In the genomic region with DNA sequence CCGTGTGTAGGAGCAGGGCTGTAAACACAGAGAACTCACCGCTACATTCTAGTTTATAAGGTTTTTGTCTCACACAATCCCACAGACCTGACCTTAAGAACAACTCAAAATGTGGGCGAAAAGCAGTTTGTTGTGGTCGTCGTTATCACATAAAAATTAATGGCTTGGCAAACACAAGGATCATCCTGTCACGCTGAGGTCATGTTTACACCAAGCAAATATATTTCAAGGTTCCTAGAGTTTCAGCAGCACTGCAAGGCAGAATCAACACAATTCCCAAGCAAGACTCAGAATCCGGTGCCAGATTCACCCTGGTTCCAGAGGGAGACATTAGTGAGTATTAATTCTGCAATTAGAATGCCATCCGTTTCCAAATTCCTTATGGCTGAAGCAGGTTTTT, we compare ENCODE assay signal across 1 cellular context.
TF ChIP-seq lines count a peak whose summit lies in the region.

No MANE protein-coding gene starts in this region.

TF ChIP-seq in HepG2, 621 proteins besides CTCF, POLR2A, EP300 and RAD21 (continued from another document and continues in another):
- peak; percentile 56; the same call in 1 of the 2 replicates for TF ChIP-seq MEIS2 (CRISPR knock-in tag; IDR thresholded peaks at IDR 0.05)
- TF ChIP-seq, protein P1, sequence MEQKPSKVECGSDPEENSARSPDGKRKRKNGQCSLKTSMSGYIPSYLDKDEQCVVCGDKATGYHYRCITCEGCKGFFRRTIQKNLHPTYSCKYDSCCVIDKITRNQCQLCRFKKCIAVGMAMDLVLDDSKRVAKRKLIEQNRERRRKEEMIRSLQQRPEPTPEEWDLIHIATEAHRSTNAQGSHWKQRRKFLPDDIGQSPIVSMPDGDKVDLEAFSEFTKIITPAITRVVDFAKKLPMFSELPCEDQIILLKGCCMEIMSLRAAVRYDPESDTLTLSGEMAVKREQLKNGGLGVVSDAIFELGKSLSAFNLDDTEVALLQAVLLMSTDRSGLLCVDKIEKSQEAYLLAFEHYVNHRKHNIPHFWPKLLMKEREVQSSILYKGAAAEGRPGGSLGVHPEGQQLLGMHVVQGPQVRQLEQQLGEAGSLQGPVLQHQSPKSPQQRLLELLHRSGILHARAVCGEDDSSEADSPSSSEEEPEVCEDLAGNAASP (CRISPR knock-in tag; IDR thresholded peaks at IDR 0.05; ENCODE audit: borderline replicate concordance): peak; percentile 89; the same call in 1 of the 2 replicates
- no peak for TF ChIP-seq ZNF777 (CRISPR knock-in tag; IDR thresholded peaks at IDR 0.05)
- TF ChIP-seq ZBTB46 (CRISPR knock-in tag; IDR thresholded peaks at IDR 0.05; ENCODE audit: borderline replicate concordance): no peak
- TF ChIP-seq NFE2 (CRISPR knock-in tag; IDR thresholded peaks at IDR 0.05): no peak
- TF ChIP-seq, protein P2, sequence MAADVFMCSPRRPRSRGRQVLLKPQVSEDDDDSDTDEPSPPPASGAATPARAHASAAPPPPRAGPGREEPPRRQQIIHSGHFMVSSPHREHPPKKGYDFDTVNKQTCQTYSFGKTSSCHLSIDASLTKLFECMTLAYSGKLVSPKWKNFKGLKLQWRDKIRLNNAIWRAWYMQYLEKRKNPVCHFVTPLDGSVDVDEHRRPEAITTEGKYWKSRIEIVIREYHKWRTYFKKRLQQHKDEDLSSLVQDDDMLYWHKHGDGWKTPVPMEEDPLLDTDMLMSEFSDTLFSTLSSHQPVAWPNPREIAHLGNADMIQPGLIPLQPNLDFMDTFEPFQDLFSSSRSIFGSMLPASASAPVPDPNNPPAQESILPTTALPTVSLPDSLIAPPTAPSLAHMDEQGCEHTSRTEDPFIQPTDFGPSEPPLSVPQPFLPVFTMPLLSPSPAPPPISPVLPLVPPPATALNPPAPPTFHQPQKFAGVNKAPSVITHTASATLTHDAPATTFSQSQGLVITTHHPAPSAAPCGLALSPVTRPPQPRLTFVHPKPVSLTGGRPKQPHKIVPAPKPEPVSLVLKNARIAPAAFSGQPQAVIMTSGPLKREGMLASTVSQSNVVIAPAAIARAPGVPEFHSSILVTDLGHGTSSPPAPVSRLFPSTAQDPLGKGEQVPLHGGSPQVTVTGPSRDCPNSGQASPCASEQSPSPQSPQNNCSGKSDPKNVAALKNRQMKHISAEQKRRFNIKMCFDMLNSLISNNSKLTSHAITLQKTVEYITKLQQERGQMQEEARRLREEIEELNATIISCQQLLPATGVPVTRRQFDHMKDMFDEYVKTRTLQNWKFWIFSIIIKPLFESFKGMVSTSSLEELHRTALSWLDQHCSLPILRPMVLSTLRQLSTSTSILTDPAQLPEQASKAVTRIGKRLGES (CRISPR knock-in tag; IDR thresholded peaks at IDR 0.05; ENCODE audit: borderline replicate concordance): no peak
- TF ChIP-seq EED (CRISPR knock-in tag; IDR thresholded peaks at IDR 0.05): no peak
- TF ChIP-seq PHF21A (CRISPR knock-in tag; IDR thresholded peaks at IDR 0.05): 0 out of 2 replicates have a peak, but pooled peaks have one; percentile 44
- peak; percentile 97 for TF ChIP-seq RARA (CRISPR knock-in tag; IDR thresholded peaks at IDR 0.05)
- peak; percentile 94 for TF ChIP-seq FOXJ3 (CRISPR knock-in tag; IDR thresholded peaks at IDR 0.05; ENCODE audit: borderline replicate concordance)
- peak; percentile 79; the same call in 1 of the 2 replicates for TF ChIP-seq FOXK1 (CRISPR knock-in tag; IDR thresholded peaks at IDR 0.05; ENCODE audit: borderline replicate concordance, low read depth)
- TF ChIP-seq TBL1XR1 (IDR thresholded peaks at IDR 0.05; ENCODE audit: borderline replicate concordance, low read length, partially characterized antibody): peak; percentile 78
- no peak for TF ChIP-seq ZNF260 (CRISPR knock-in tag; IDR thresholded peaks at IDR 0.05; ENCODE audit: borderline replicate concordance, low read depth)
- TF ChIP-seq THAP8 (CRISPR knock-in tag; IDR thresholded peaks at IDR 0.05; ENCODE audit: borderline replicate concordance): no peak
- TF ChIP-seq ARID5B (CRISPR knock-in tag; IDR thresholded peaks at IDR 0.05): peak; percentile 96
- TF ChIP-seq ZNF766 (CRISPR knock-in tag; IDR thresholded peaks at IDR 0.05; ENCODE audit: borderline replicate concordance): peak; percentile 49; the same call in 1 of the 2 replicates
- TF ChIP-seq ZNF230 (CRISPR knock-in tag; IDR thresholded peaks at IDR 0.05): no peak
- TF ChIP-seq NONO (IDR thresholded peaks at IDR 0.05): no peak
- TF ChIP-seq NONO (CRISPR knock-in tag; conservative IDR thresholded peaks at IDR 0.05): peak; percentile 44; the same call in 1 of the 2 replicates
- TF ChIP-seq FOXO1 (CRISPR knock-in tag; IDR thresholded peaks at IDR 0.05): peak; percentile 85
- peak; percentile 67; the same call in 1 of the 2 replicates for TF ChIP-seq ETV5 (CRISPR knock-in tag; IDR thresholded peaks at IDR 0.05; ENCODE audit: borderline replicate concordance)
- TF ChIP-seq, protein P3, sequence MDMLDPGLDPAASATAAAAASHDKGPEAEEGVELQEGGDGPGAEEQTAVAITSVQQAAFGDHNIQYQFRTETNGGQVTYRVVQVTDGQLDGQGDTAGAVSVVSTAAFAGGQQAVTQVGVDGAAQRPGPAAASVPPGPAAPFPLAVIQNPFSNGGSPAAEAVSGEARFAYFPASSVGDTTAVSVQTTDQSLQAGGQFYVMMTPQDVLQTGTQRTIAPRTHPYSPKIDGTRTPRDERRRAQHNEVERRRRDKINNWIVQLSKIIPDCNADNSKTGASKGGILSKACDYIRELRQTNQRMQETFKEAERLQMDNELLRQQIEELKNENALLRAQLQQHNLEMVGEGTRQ (IDR thresholded peaks at IDR 0.05; ENCODE audit: low read depth, low read length): no peak
- TF ChIP-seq, protein P3 (CRISPR knock-in tag; IDR thresholded peaks at IDR 0.05; ENCODE audit: borderline replicate concordance): no peak
- peak; percentile 84; the same call in 1 of the 2 replicates for TF ChIP-seq RXRA (CRISPR knock-in tag; IDR thresholded peaks at IDR 0.05)
- TF ChIP-seq SMAD9 (CRISPR knock-in tag; IDR thresholded peaks at IDR 0.05): no peak
- TF ChIP-seq MIER3 (CRISPR knock-in tag; IDR thresholded peaks at IDR 0.05; ENCODE audit: borderline replicate concordance): peak; percentile 57; the same call in 1 of the 2 replicates
- no peak for TF ChIP-seq RFX3 (CRISPR knock-in tag; IDR thresholded peaks at IDR 0.05)
- TF ChIP-seq HNRNPK (IDR thresholded peaks at IDR 0.05; ENCODE audit: low read depth, low read length, poor library complexity, severe bottlenecking): no peak
- peak; percentile 80; the same call in 1 of the 2 replicates for TF ChIP-seq SOX5 (CRISPR knock-in tag; IDR thresholded peaks at IDR 0.05; ENCODE audit: borderline replicate concordance)
- no peak for TF ChIP-seq ZNF629 (CRISPR knock-in tag; conservative IDR thresholded peaks at IDR 0.05)
- TF ChIP-seq HNF1B (CRISPR knock-in tag; IDR thresholded peaks at IDR 0.05): 0 out of 2 replicates have a peak, but pooled peaks have one; percentile 41
- TF ChIP-seq, protein P4, sequence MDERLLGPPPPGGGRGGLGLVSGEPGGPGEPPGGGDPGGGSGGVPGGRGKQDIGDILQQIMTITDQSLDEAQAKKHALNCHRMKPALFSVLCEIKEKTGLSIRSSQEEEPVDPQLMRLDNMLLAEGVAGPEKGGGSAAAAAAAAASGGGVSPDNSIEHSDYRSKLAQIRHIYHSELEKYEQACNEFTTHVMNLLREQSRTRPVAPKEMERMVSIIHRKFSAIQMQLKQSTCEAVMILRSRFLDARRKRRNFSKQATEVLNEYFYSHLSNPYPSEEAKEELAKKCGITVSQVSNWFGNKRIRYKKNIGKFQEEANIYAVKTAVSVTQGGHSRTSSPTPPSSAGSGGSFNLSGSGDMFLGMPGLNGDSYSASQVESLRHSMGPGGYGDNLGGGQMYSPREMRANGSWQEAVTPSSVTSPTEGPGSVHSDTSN (CRISPR knock-in tag; IDR thresholded peaks at IDR 0.05): no peak
- no peak for TF ChIP-seq ZNF354B (CRISPR knock-in tag; IDR thresholded peaks at IDR 0.05)
- TF ChIP-seq, protein P5, sequence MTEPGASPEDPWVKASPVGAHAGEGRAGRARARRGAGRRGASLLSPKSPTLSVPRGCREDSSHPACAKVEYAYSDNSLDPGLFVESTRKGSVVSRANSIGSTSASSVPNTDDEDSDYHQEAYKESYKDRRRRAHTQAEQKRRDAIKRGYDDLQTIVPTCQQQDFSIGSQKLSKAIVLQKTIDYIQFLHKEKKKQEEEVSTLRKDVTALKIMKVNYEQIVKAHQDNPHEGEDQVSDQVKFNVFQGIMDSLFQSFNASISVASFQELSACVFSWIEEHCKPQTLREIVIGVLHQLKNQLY (CRISPR knock-in tag; IDR thresholded peaks at IDR 0.05): peak; percentile 61; the same call in 1 of the 2 replicates
- TF ChIP-seq NFKB2 (CRISPR knock-in tag; IDR thresholded peaks at IDR 0.05; ENCODE audit: borderline replicate concordance): no peak
- no peak for TF ChIP-seq RFXAP (CRISPR knock-in tag; IDR thresholded peaks at IDR 0.05; ENCODE audit: borderline replicate concordance)
- TF ChIP-seq ZNF12 (CRISPR knock-in tag; IDR thresholded peaks at IDR 0.05): peak; percentile 78; the same call in 1 of the 2 replicates
- TF ChIP-seq TEAD2 (CRISPR knock-in tag; IDR thresholded peaks at IDR 0.05): no peak
- TF ChIP-seq ZBTB7B (CRISPR knock-in tag; IDR thresholded peaks at IDR 0.05): peak; percentile 59; the same call in 1 of the 2 replicates
- TF ChIP-seq THAP7 (CRISPR knock-in tag; IDR thresholded peaks at IDR 0.05): no peak
- TF ChIP-seq TBX2 (CRISPR knock-in tag; IDR thresholded peaks at IDR 0.05; ENCODE audit: borderline replicate concordance): peak; percentile 79
- no peak for TF ChIP-seq ZNF44 (CRISPR knock-in tag; IDR thresholded peaks at IDR 0.05)
- TF ChIP-seq, protein P6, sequence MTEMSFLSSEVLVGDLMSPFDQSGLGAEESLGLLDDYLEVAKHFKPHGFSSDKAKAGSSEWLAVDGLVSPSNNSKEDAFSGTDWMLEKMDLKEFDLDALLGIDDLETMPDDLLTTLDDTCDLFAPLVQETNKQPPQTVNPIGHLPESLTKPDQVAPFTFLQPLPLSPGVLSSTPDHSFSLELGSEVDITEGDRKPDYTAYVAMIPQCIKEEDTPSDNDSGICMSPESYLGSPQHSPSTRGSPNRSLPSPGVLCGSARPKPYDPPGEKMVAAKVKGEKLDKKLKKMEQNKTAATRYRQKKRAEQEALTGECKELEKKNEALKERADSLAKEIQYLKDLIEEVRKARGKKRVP (CRISPR knock-in tag; IDR thresholded peaks at IDR 0.05): no peak
